ENCODE assay signal across 10 cellular contexts in genomic region chr3:155080692-155081091, GRCh38. TPM values are rescaled to one million over a fixed set of nuclear protein-coding genes. Genes with fewer than 3 reads are reported as not detected.
DNase-seq lines count a peak whose midpoint lies in the region; ATAC-seq and TF ChIP-seq lines count a peak whose summit lies in the region.
"Had no signal": no experiment of that assay in that cellular context is flagged by ENCODE, and none has a peak within 500 bp of the region (broad histone marks: within the 10 kb centered on the region; RNA-seq: fewer than 3 reads in every experiment).

No MANE protein-coding gene starts in this region.

- H4K20me1 ChIP-seq in OCI-LY7 (ENCODE audit: insufficient read depth, low read length) = no peaks in the 10 kb centered on the region

- DNase-seq in CD4-positive, alpha-beta T cell = no peak
- DNase-seq in OCI-LY7 (ENCODE audit: low spot score) (peak; percentile 49), epithelial cell of prostate (ENCODE audit: low read depth, low spot score) (no peak), posterior vena cava (ENCODE audit: low spot score) (no peak), NCI-H2171 treated with DMSO at 0.1 percent for 48 hours (lab: John Stamatoyannopoulos, UW) (no peak)
- no peak for DNase-seq in activated CD4-positive, alpha-beta T cell treated with anti-CD3 and anti-CD28 coated beads, Interleukin-2, amount 10 ng/mL, durations not matched to agents 24 days and 14 days
- DNase-seq: NCI-H1436 treated with DMSO at 0.1 percent for 48 hours had no signal

- no peak overlapping the region for H3K27ac ChIP-seq in CD4-positive, alpha-beta T cell (ENCODE audit: low read depth, low read length)
- peak overlapping the region; percentile 77 for H3K27ac ChIP-seq in OCI-LY7 (ENCODE audit: low read depth, low read length, poor library complexity, severe bottlenecking)
- peak overlapping the region; percentile 20 for H3K27ac ChIP-seq in epithelial cell of prostate
- peak overlapping the region; percentile 91 for H3K27ac ChIP-seq in neutrophil

- H3K9me3 ChIP-seq in CD4-positive, alpha-beta T cell (ENCODE audit: control insufficient read depth, low read length) = no peaks in the 10 kb centered on the region
- H3K9me3 ChIP-seq in OCI-LY7 (ENCODE audit: low read length) (peaks cover 9% of the 10 kb centered on the region; the same call in 1 of the 2 replicates), neutrophil (no peaks in the 10 kb centered on the region)

- peak overlapping the region; percentile 98 for H3K4me3 ChIP-seq in OCI-LY7 (ENCODE audit: low read depth, low read length, poor library complexity, severe bottlenecking)
- H3K4me3 ChIP-seq in neutrophil (ENCODE audit: low read depth in 1 of 2, low read length in 1 of 2) = peak overlapping the region; percentile 87 to 92

- no peak overlapping the region for H3K27ac Mint-ChIP-seq in CD4-positive, alpha-beta T cell
- H3K27ac Mint-ChIP-seq in activated CD4-positive, alpha-beta T cell treated with anti-CD3 and anti-CD28 coated beads, Interleukin-2, amount 10 ng/mL, durations not matched to agents 24 days and 14 days = no peak overlapping the region

- no peaks in the 10 kb centered on the region for H3K9me2 ChIP-seq in OCI-LY7 (ENCODE audit: insufficient read depth, low read length)

- H3K27me3 ChIP-seq in CD4-positive, alpha-beta T cell (ENCODE audit: control insufficient read depth, insufficient read depth, low read length) = peaks cover 45% of the 10 kb centered on the region
- H3K27me3 ChIP-seq in neutrophil = no peaks in the 10 kb centered on the region

- H3K36me3 ChIP-seq in OCI-LY7 (ENCODE audit: insufficient read depth, low read length) (peaks cover 26% of the 10 kb centered on the region), neutrophil (peaks cover 23% of the 10 kb centered on the region)

- no peaks in the 10 kb centered on the region for H3K9me3 Mint-ChIP-seq in CD4-positive, alpha-beta T cell
- H3K9me3 Mint-ChIP-seq in activated CD4-positive, alpha-beta T cell treated with anti-CD3 and anti-CD28 coated beads, Interleukin-2, amount 10 ng/mL, durations not matched to agents 24 days and 14 days = no peaks in the 10 kb centered on the region

- TF ChIP-seq CTCF in CD4-positive, alpha-beta T cell (IDR thresholded peaks at IDR 0.05) = no peak
- TF ChIP-seq CTCF in OCI-LY7 (conservative IDR thresholded peaks at IDR 0.05; ENCODE audit: low read length) = no peak
- TF ChIP-seq CTCF in neutrophil (IDR thresholded peaks at IDR 0.05) = no peak

- H3K4me1 Mint-ChIP-seq in CD4-positive, alpha-beta T cell (ENCODE audit: low read depth) = peaks cover 16% of the 10 kb centered on the region
- peaks cover 7% of the 10 kb centered on the region for H3K4me1 Mint-ChIP-seq in activated CD4-positive, alpha-beta T cell treated with anti-CD3 and anti-CD28 coated beads, Interleukin-2, amount 10 ng/mL, durations not matched to agents 24 days and 14 days

- peak overlapping the region; percentile 48 for H3K4me3 Mint-ChIP-seq in CD4-positive, alpha-beta T cell
- H3K4me3 Mint-ChIP-seq in activated CD4-positive, alpha-beta T cell treated with anti-CD3 and anti-CD28 coated beads, Interleukin-2, amount 10 ng/mL, durations not matched to agents 24 days and 14 days = no peak overlapping the region

- peak overlapping the region; percentile 92; the same call in 1 of the 2 replicates for H2AFZ ChIP-seq in OCI-LY7 (ENCODE audit: low read length)

- POLR2A ChIA-PET in CD4-positive, alpha-beta T cell (lab: Charles Lee) = no interaction called here
- POLR2A ChIA-PET in OCI-LY7 (lab: Charles Lee) = interaction anchor here (0.6 to 2.5 kb wide), 11 partner anchors 10 to 791 kb away, joined by 3 to 18 read pairs (median 4); no protein-coding TSS in a partner anchor

- H3K79me2 ChIP-seq in OCI-LY7 (ENCODE audit: insufficient read depth, low read depth, low read length) = peaks cover 55% of the 10 kb centered on the region

- TSS peak; percentile 72 for BruUV-seq in OCI-LY7 (replicated peaks; lab: Mats Ljungman, UMichigan)

- ATAC-seq in CD4-positive, alpha-beta T cell (ENCODE audit: poor library complexity) = no peak
- ATAC-seq in GM21723 (IDR thresholded peaks at IDR 0.05; ENCODE audit: unreplicated experiment) = no peak

- peaks cover 33% of the 10 kb centered on the region for H3K4me1 ChIP-seq in OCI-LY7 (ENCODE audit: insufficient read depth, low read length, poor library complexity, severe bottlenecking)
- H3K4me1 ChIP-seq in neutrophil (ENCODE audit: control insufficient read depth in 1 of 2, insufficient read depth in 1 of 2, low read depth in 1 of 2, low read length in 1 of 2) = peaks cover 31 to 35% of the 10 kb centered on the region in 2 experiments

- H3K36me3 Mint-ChIP-seq in CD4-positive, alpha-beta T cell (ENCODE audit: low read depth) = no peaks in the 10 kb centered on the region
- H3K36me3 Mint-ChIP-seq in activated CD4-positive, alpha-beta T cell treated with anti-CD3 and anti-CD28 coated beads, Interleukin-2, amount 10 ng/mL, durations not matched to agents 24 days and 14 days (ENCODE audit: low read depth) = no peaks in the 10 kb centered on the region

- CTCF ChIA-PET in CD4-positive, alpha-beta T cell (lab: Charles Lee) = no interaction called here
- CTCF ChIA-PET in OCI-LY7 (lab: Charles Lee; ENCODE audit: unreplicated experiment) = no interaction called here

- H3K4me2 ChIP-seq in OCI-LY7 (ENCODE audit: low read length) = peak overlapping the region; percentile 84

- peaks cover 52% of the 10 kb centered on the region for H3K27me3 Mint-ChIP-seq in CD4-positive, alpha-beta T cell
- peaks cover 38% of the 10 kb centered on the region for H3K27me3 Mint-ChIP-seq in activated CD4-positive, alpha-beta T cell treated with anti-CD3 and anti-CD28 coated beads, Interleukin-2, amount 10 ng/mL, durations not matched to agents 24 days and 14 days

- intact Hi-C loops in CD4-positive, alpha-beta T cell (cut with DNase I, micrococcal nuclease) = no loop called here
- intact Hi-C loops in OCI-LY7 (cut with micrococcal nuclease; ENCODE audit: unreplicated experiment) = loop anchor here (1.0 to 5.0 kb wide), 3 partner anchors 31 to 792 kb away; partner anchors contain the start of gene GMPS
- intact Hi-C loops in posterior vena cava (cut with DNase I) = no loop called here
- intact Hi-C loops in activated CD4-positive, alpha-beta T cell treated with anti-CD3 and anti-CD28 coated beads, Interleukin-2, amount 10 ng/mL, durations not matched to agents 24 days and 14 days (cut with micrococcal nuclease) = no loop called here

RNA-seq across cellular contexts. Expression of gene MME, which starts 0.6 kb away (rescaled TPM):
- total RNA-seq in CD4-positive, alpha-beta T cell = 1 to 10 TPM in 1 of 2 experiments, under 1 TPM in 1; 0.69 to 1.8 TPM
- total RNA-seq in OCI-LY7 (2014; rRNA removed; shearing (Covaris generic)) = 118 TPM in 2 replicates
- total RNA-seq in OCI-LY7 (2022) = 84.4 and 117 TPM in 2 replicates
- 1 to 10 TPM; 1.1 to 3.2 TPM for total RNA-seq in posterior vena cava
- total RNA-seq in activated CD4-positive, alpha-beta T cell treated with anti-CD3 and anti-CD28 coated beads, Interleukin-2, amount 10 ng/mL, durations not matched to agents 24 days and 14 days = not detected in 2 replicates
- total RNA-seq: activated CD8-positive, alpha-beta memory T cell treated with anti-CD3 and anti-CD28 coated beads for 36 hours had no signal

Comparison
In these comparisons a context has a peak if more than half of its experiments do, and no peak if none do; other contexts are left out.
1. RNA of gene MME, which starts 0.6 kb away (total RNA-seq): 84.4 to 118 TPM in OCI-LY7; 1.1 to 3.2 TPM in posterior vena cava, 0.69 to 1.8 TPM in CD4-positive, alpha-beta T cell and not detected in activated CD4-positive, alpha-beta T cell treated with anti-CD3 and anti-CD28 coated beads, Interleukin-2, amount 10 ng/mL, durations not matched to agents 24 days and 14 days; every median in the first group is over 10 times any median in the second.